ENCODE assay signal across 20 cellular contexts in genomic region chr2:164569334-164569733, GRCh38. TPM values are rescaled to one million over a fixed set of nuclear protein-coding genes. Genes with fewer than 3 reads are reported as not detected.
"Had no signal": no experiment of that assay in that cellular context is flagged by ENCODE, and none has a peak within 500 bp of the region (broad histone marks: within the 10 kb centered on the region; RNA-seq: fewer than 3 reads in every experiment).

No MANE protein-coding gene starts in this region.

- DNase-seq: activated CD4-positive, alpha-beta T cell treated with anti-CD3 and anti-CD28 coated beads for 1 hour; activated CD4-positive, alpha-beta T cell treated with anti-CD3 and anti-CD28 coated beads, Interleukin-2, amount 50 U/mL, for 4 hours; activated gamma-delta T cell treated with Interleukin-2 at 50 U/mL for 16 hours; activated T-cell treated with anti-CD3 and anti-CD28 coated beads, Interleukin-2, amount 50 U/mL, for 72 hours; amniotic stem cell; caudate nucleus; endodermal cell; erythroblast; immature natural killer cell; left cardiac atrium; occipital lobe; stimulated activated CD4-positive, alpha-beta T cell treated with anti-CD3 and anti-CD28 coated beads, Interleukin-2, amount 100 ng/mL, for 24 hours; stimulated activated naive CD4-positive, alpha-beta T cell treated with Interleukin-2 at 50 U/mL for 16 hours; SW 1271; T-helper 2 cell had no signal

- H3K27ac ChIP-seq: tibial nerve, VCaP had no signal

- H3K4me3 ChIP-seq: tibial nerve had no signal

- H3K36me3 ChIP-seq: tibial nerve had no signal

- H3K27me3 ChIP-seq: tibial nerve had no signal

- FAIRE-seq: urothelium cell line had no signal

- H3K9me3 ChIP-seq: tibial nerve had no signal

RNA-seq across cellular contexts. Expression of gene GRB14, which starts 51.9 kb away (rescaled TPM):
- total RNA-seq: activated CD8-positive, alpha-beta memory T cell treated with anti-CD3 and anti-CD28 coated beads for 36 hours; activated T-cell treated with anti-CD3 and anti-CD28 coated beads, Interleukin-2, amount 50 U/mL, for 72 hours; natural killer cell treated with Interleukin-12 subunit alpha and Interleukin-12 subunit beta and Interleukin-15 and Interleukin-18, amount 100 ng/mL, for 72 hours had no signal
